9 cellular contexts compared by ENCODE assay signal in the genomic region with DNA sequence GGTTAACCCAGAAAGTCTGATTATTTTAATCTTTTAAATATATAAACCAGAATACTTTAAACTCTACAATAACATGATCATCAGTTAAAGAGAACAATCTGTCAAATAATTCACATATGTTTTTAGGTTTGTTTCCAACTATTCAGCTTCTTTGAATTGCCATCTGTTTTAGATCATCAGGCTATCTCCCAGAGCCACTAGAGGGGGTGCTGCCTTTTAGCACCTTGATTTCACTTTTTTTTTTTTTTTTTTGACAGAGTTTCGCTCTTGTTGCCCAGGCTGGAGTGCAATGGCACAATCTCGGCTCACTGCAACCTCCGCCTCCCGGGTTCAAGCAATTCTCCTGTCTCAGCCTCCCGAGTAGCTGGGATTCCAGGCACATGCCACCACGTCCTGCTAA. TPM values are rescaled to one million over a fixed set of nuclear protein-coding genes. Genes with fewer than 3 reads are reported as not detected.
DNase-seq lines count a peak whose midpoint lies in the region; TF ChIP-seq lines count a peak whose summit lies in the region.
"Not testable (repeated sequence)": the region's sequence is repeated elsewhere in the genome, so short reads cannot be mapped to it uniquely, and the experiment has no call there.
"Had no signal": no experiment of that assay in that cellular context is flagged by ENCODE, and none has a peak within 500 bp of the region (broad histone marks: within the 10 kb centered on the region; RNA-seq: fewer than 3 reads in every experiment).

No MANE protein-coding gene starts in this region.

- H4K8ac ChIP-seq in mesendoderm (ENCODE audit: low read depth, low read length): not testable (repeated sequence)

- not testable (repeated sequence) for H2BK120ac ChIP-seq in mesendoderm (ENCODE audit: low read depth, low read length)

- H3K18ac ChIP-seq in mesendoderm (ENCODE audit: low read length): not testable (repeated sequence)

- CTCF ChIA-PET in A673 (lab: Charles Lee): interaction anchor here (0.6 kb wide), 1 partner anchor 10 kb away, joined by 4 read pairs; no protein-coding TSS in a partner anchor
- CTCF ChIA-PET in SK-N-SH (lab: Yijun Ruan, JAX): interaction anchor here (0.6 kb wide), 1 partner anchor 256 kb away, joined by 3 read pairs; no protein-coding TSS in a partner anchor
- CTCF ChIA-PET in MCF 10A (lab: Yijun Ruan, JAX): interaction anchor here (0.6 to 2.1 kb wide), 9 partner anchors 10 to 825 kb away, joined by 3 to 7 read pairs (median 4); no protein-coding TSS in a partner anchor

- H3K9me2 ChIP-seq in SK-N-SH: not testable (repeated sequence)

- H3K9me3 Mint-ChIP-seq in MCF 10A (ENCODE audit: unreplicated experiment): peaks cover 21% of the 10 kb centered on the region

- H3K27me3 ChIP-seq in A673 (replicated peaks; ENCODE audit: insufficient read depth, low read depth, low read length, poor library complexity); SK-N-SH (ENCODE audit: insufficient read depth); mesendoderm (ENCODE audit: insufficient read depth, low read length, poor library complexity): not testable (repeated sequence)

- H3K4me2 ChIP-seq in SK-N-SH; mesendoderm (ENCODE audit: low read length): not testable (repeated sequence)

- TF ChIP-seq CTCF in A673 (conservative IDR thresholded peaks at IDR 0.05; ENCODE audit: low read depth, low read length): peak; percentile 41
- TF ChIP-seq CTCF in SK-N-SH (IDR thresholded peaks at IDR 0.05): peak; percentile 60
- TF ChIP-seq CTCF in MCF 10A (IDR thresholded peaks at IDR 0.05; ENCODE audit: unreplicated experiment): not testable (repeated sequence)
- TF ChIP-seq CTCF in fibroblast of villous mesenchyme (IDR thresholded peaks at IDR 0.05; ENCODE audit: insufficient read depth, low read depth, low read length): peak; percentile 47

- H3K79me2 ChIP-seq in SK-N-SH (ENCODE audit: insufficient read depth); mesendoderm (ENCODE audit: control insufficient read depth, insufficient read depth, low read length): not testable (repeated sequence)

- H3K4ac ChIP-seq in mesendoderm (ENCODE audit: low read depth, low read length): not testable (repeated sequence)

- H3K27me3 Mint-ChIP-seq in MCF 10A (ENCODE audit: insufficient read depth, unreplicated experiment): not testable (repeated sequence)

- H3K36me3 Mint-ChIP-seq in MCF 10A (ENCODE audit: insufficient read depth, unreplicated experiment): not testable (repeated sequence)

- POLR2A ChIA-PET in A673 (lab: Charles Lee; ENCODE audit: low non-redundant PET); SK-N-SH (lab: Yijun Ruan, JAX); MCF 10A (lab: Yijun Ruan, JAX): not testable (repeated sequence)

- BruUV-seq in A673 (replicated peaks; lab: Mats Ljungman, UMichigan); MCF 10A (replicated peaks; lab: Mats Ljungman, UMichigan): not testable (repeated sequence)

- not testable (repeated sequence) for H3K79me1 ChIP-seq in mesendoderm (ENCODE audit: low read length)

- H2AFZ ChIP-seq in SK-N-SH (ENCODE audit: low read depth): 0 out of 2 replicates have a peak overlapping the region, but pooled peaks have one; percentile 16

- not testable (repeated sequence) for H2AK5ac ChIP-seq in mesendoderm (ENCODE audit: low read length)

- not testable (repeated sequence) for H3K36me3 ChIP-seq in A673 (ENCODE audit: insufficient read depth, low read length, poor library complexity, severe bottlenecking); SK-N-SH (replicated peaks in 1 of 2; ENCODE audit: control insufficient read depth in 1 of 2, insufficient read depth in 2 of 2, low read length in 1 of 2); mesendoderm (ENCODE audit: control insufficient read depth, insufficient read depth, low read length)

- not testable (repeated sequence) for H2BK15ac ChIP-seq in mesendoderm (replicated peaks; ENCODE audit: low read depth)

- WGBS in SK-N-SH (ENCODE audit: low lambda C conversion rate): 30% methylated on average over 6 of the region's 6 CpGs
- WGBS in mesendoderm (ENCODE audit: extremely low coverage, insufficient coverage, low lambda C conversion rate): no CpG with 5 or more reads among the region's 6 CpGs

- not testable (repeated sequence) for TF ChIP-seq EP300 in SK-N-SH (IDR thresholded peaks at IDR 0.05; ENCODE audit: borderline replicate concordance in 1 of 2, low read depth in 1 of 2, low read length in 1 of 2)

- H4K5ac ChIP-seq in mesendoderm (ENCODE audit: low read length): not testable (repeated sequence)

- not testable (repeated sequence) for H3K4me1 ChIP-seq in A673 (ENCODE audit: insufficient read depth, low read length, poor library complexity, severe bottlenecking); SK-N-SH (ENCODE audit: control insufficient read depth in 1 of 2, insufficient read depth in 2 of 2, low read depth in 1 of 2, low read length in 1 of 2); mesendoderm (ENCODE audit: control insufficient read depth, low read depth, low read length)

- intact Hi-C loops in A673 (cut with micrococcal nuclease; ENCODE audit: unreplicated experiment); MCF 10A (cut with micrococcal nuclease): not testable (repeated sequence)

- not testable (repeated sequence) for H3K4me3 Mint-ChIP-seq in MCF 10A (ENCODE audit: unreplicated experiment)

- DNase-seq in A673 (ENCODE audit: low spot score) (peak; percentile 25), ELF-1 (ENCODE audit: low read depth, low spot score) (peak; percentile 6), HCEC 1CT (peak; percentile 1), NAMALWA (ENCODE audit: low spot score) (peak; percentile 27), SK-N-SH (peak; percentile 20), MCF 10A (ENCODE audit: unreplicated experiment) (peak; percentile 41), fibroblast of villous mesenchyme (ENCODE audit: low read depth) (peak; percentile 38), mesendoderm (peak; percentile 54)

- not testable (repeated sequence) for H3K4me3 ChIP-seq in A673 (ENCODE audit: low read depth, low read length, poor library complexity, severe bottlenecking); SK-N-SH (ENCODE audit: low read depth in 2 of 2, low read length in 1 of 2); fibroblast of villous mesenchyme (ENCODE audit: low read depth, low read length); mesendoderm (ENCODE audit: low read length)

- H3K56ac ChIP-seq in mesendoderm (ENCODE audit: low read length): not testable (repeated sequence)

- not testable (repeated sequence) for H3F3A ChIP-seq in SK-N-SH (replicated peaks; ENCODE audit: insufficient read depth)

- H3K27ac Mint-ChIP-seq in MCF 10A (ENCODE audit: low read depth, unreplicated experiment): not testable (repeated sequence)

- TF ChIP-seq RAD21 in SK-N-SH (IDR thresholded peaks at IDR 0.05; ENCODE audit: low read length): not testable (repeated sequence)

- not testable (repeated sequence) for H2BK5ac ChIP-seq in mesendoderm (ENCODE audit: low read length)

- H3K9me3 ChIP-seq in A673 (ENCODE audit: low read depth, low read length, poor library complexity, severe bottlenecking); SK-N-SH: not testable (repeated sequence)

- H3K23ac ChIP-seq in mesendoderm (ENCODE audit: low read length): not testable (repeated sequence)

- not testable (repeated sequence) for H3K9ac ChIP-seq in SK-N-SH; mesendoderm (ENCODE audit: low read length)

- H3K27ac ChIP-seq in A673 (ENCODE audit: low read depth, low read length, poor library complexity, severe bottlenecking); SK-N-SH (ENCODE audit: low read depth in 2 of 2, low read length in 1 of 2); mesendoderm (ENCODE audit: low read depth, low read length): not testable (repeated sequence)

- not testable (repeated sequence) for H3K4me1 Mint-ChIP-seq in MCF 10A (ENCODE audit: insufficient read depth, unreplicated experiment)

- H4K20me1 ChIP-seq in SK-N-SH (ENCODE audit: insufficient read depth): not testable (repeated sequence)

TF ChIP-seq in SK-N-SH, 30 proteins besides CTCF, POLR2A, EP300 and RAD21:
- TF ChIP-seq TCF12 (IDR thresholded peaks at IDR 0.05): peak; percentile 74

RNA-seq across cellular contexts. Expression of a gene that starts 24.8 kb away (rescaled TPM):
- total RNA-seq in A673 (2021) (not detected in 2 replicates), MCF 10A (2022) (not detected in 2 replicates), fibroblast of villous mesenchyme (1.3 TPM in 1 of 2 replicates, not detected in the other)
- polyA plus RNA-seq in SK-N-SH (2012; rRNA removed): not detected in 2 replicates
- 0.03 TPM in 1 of 2 replicates, not detected in the other for polyA plus RNA-seq in SK-N-SH (2012; cell fraction: cytosol; rRNA removed)
- not detected in 2 replicates for polyA plus RNA-seq in SK-N-SH (2012; cell fraction: nucleus; rRNA removed)
- not detected for polyA plus RNA-seq in mesendoderm (2013, experiment 1 of 2)
- polyA plus RNA-seq in mesendoderm (2013, experiment 2 of 2): not detected

RNA-seq across cellular contexts. Expression of a gene that starts 56.1 kb away (rescaled TPM):
- total RNA-seq in A673 (2021) (not detected in 2 replicates), MCF 10A (2022) (24.2 and 32.0 TPM in 2 replicates), fibroblast of villous mesenchyme (0.32 and 0.43 TPM in 2 replicates)
- not detected in 2 replicates for polyA plus RNA-seq in SK-N-SH (2012; rRNA removed)
- polyA plus RNA-seq in SK-N-SH (2012; cell fraction: cytosol; rRNA removed): not detected in 2 replicates
- polyA plus RNA-seq in SK-N-SH (2012; cell fraction: nucleus; rRNA removed): not detected in 2 replicates
- polyA plus RNA-seq in mesendoderm (2013, experiment 1 of 2): not detected
- not detected for polyA plus RNA-seq in mesendoderm (2013, experiment 2 of 2)

RNA-seq across cellular contexts. Expression of a gene that starts 57.8 kb away (rescaled TPM):
- total RNA-seq in A673 (2021): not detected in 2 replicates
- polyA plus RNA-seq in SK-N-SH (2012; rRNA removed): not detected in 2 replicates
- not detected in 2 replicates for polyA plus RNA-seq in SK-N-SH (2012; cell fraction: cytosol; rRNA removed)
- polyA plus RNA-seq in SK-N-SH (2012; cell fraction: nucleus; rRNA removed): not detected in 2 replicates
- not detected in 2 replicates for total RNA-seq in MCF 10A (2022)
- total RNA-seq in fibroblast of villous mesenchyme: not detected in 2 replicates
- not detected for polyA plus RNA-seq in mesendoderm (2013, experiment 1 of 2)
- polyA plus RNA-seq in mesendoderm (2013, experiment 2 of 2): not detected
- total RNA-seq: temporal lobe had no signal

Comparison
In these comparisons a context has a peak if more than half of its experiments do, and no peak if none do; other contexts are left out.
1. DNase-seq: peak in every context shown above with its lines; median percentile 54 in mesendoderm; 41 in MCF 10A; 38 in fibroblast of villous mesenchyme; 27 in NAMALWA; 25 in A673; 20 in SK-N-SH; 6 in ELF-1; 1 in HCEC 1CT.
2. RNA of a gene that starts 56.1 kb away (total RNA-seq): 24.2 to 32.0 TPM in MCF 10A; 0.32 to 0.43 TPM in fibroblast of villous mesenchyme and not detected in A673; every median in the first group is over 10 times any median in the second.